In genomic region chr5:138974227-138975063, GRCh38 we compare ENCODE assay signal across 9 cellular contexts.
DNase-seq lines count a peak whose midpoint lies in the region; ATAC-seq, FAIRE-seq and TF ChIP-seq lines count a peak whose summit lies in the region.
"Had no signal": no experiment of that assay in that cellular context is flagged by ENCODE, and none has a peak within 500 bp of the region (broad histone marks: within the 10 kb centered on the region; RNA-seq: fewer than 3 reads in every experiment).

No MANE protein-coding gene starts in this region.

- H3K27ac ChIP-seq in astrocyte (ENCODE audit: low read depth, low read length) (peak overlapping the region; percentile 53), left ventricle myocardium inferior (replicated peaks) (peak overlapping the region; percentile 85)

- peak overlapping the region; percentile 90 for H3K27ac Mint-ChIP-seq in astrocyte (ENCODE audit: unreplicated experiment)

- H3K4me3 ChIP-seq in astrocyte (ENCODE audit: insufficient read depth, low read depth, low read length): no peak overlapping the region
- no peak overlapping the region for H3K4me3 ChIP-seq in left ventricle myocardium inferior
- no peak overlapping the region for H3K4me3 ChIP-seq in retinal pigment epithelial cell (ENCODE audit: low read length)

- no peaks in the 10 kb centered on the region for H3K79me2 ChIP-seq in astrocyte (ENCODE audit: insufficient read depth, low read length)

- no peaks in the 10 kb centered on the region for H3K9me3 Mint-ChIP-seq in astrocyte (ENCODE audit: unreplicated experiment)

- H3K4me1 ChIP-seq in astrocyte (ENCODE audit: insufficient read depth, low read length): peaks cover 27% of the 10 kb centered on the region
- H3K4me1 ChIP-seq in left ventricle myocardium inferior: peaks cover 62% of the 10 kb centered on the region

- peak overlapping the region; percentile 42 for H3K4me2 ChIP-seq in astrocyte (ENCODE audit: low read length)

- H3K27me3 ChIP-seq in astrocyte (ENCODE audit: insufficient read depth, low read length) (no peaks in the 10 kb centered on the region), left ventricle myocardium inferior (ENCODE audit: low read depth) (no peaks in the 10 kb centered on the region)

- no peak for ATAC-seq in HG02588 (IDR thresholded peaks at IDR 0.05; ENCODE audit: unreplicated experiment)

- intact Hi-C loops in left ventricle myocardium inferior (cut with micrococcal nuclease): no loop called here

- H4K20me1 ChIP-seq in astrocyte (ENCODE audit: insufficient read depth, low read length): no peaks in the 10 kb centered on the region

- H2AFZ ChIP-seq in astrocyte (ENCODE audit: low read depth, low read length): no peak overlapping the region

- DNase-seq in HCEC 1CT (peak; percentile 30), astrocyte (ENCODE audit: low read depth) (peak; percentile 77), left ventricle myocardium inferior (peak; percentile 68), retinal pigment epithelial cell (ENCODE audit: low read depth) (peak; percentile 97), A172 (ENCODE audit: low spot score) (no peak), urothelium cell line (ENCODE audit: low spot score) (no peak)
- no peak for DNase-seq in activated CD8-positive, alpha-beta memory T cell treated with anti-CD3 and anti-CD28 coated beads for 24 hours

- peak; percentile 73 for FAIRE-seq in astrocyte (lab: Jason Lieb, UNC)
- no peak for FAIRE-seq in urothelium cell line (lab: Jason Lieb, UNC)
- FAIRE-seq: keratinocyte had no signal

- H3K9me3 ChIP-seq in astrocyte (ENCODE audit: insufficient read depth, low read depth, low read length) (no peaks in the 10 kb centered on the region), left ventricle myocardium inferior (replicated peaks) (no peaks in the 10 kb centered on the region)

- H3K27me3 Mint-ChIP-seq in astrocyte (ENCODE audit: low read depth, unreplicated experiment): peaks cover under 1% of the 10 kb centered on the region

- H3K36me3 ChIP-seq in astrocyte (ENCODE audit: insufficient read depth, low read length) (no peaks in the 10 kb centered on the region), left ventricle myocardium inferior (no peaks in the 10 kb centered on the region)

- no peak for TF ChIP-seq CTCF in astrocyte (IDR thresholded peaks at IDR 0.05; ENCODE audit: insufficient read depth, low read depth, low read length)
- no peak for TF ChIP-seq CTCF in left ventricle myocardium inferior (IDR thresholded peaks at IDR 0.05; ENCODE audit: borderline replicate concordance)
- TF ChIP-seq CTCF in retinal pigment epithelial cell (conservative IDR thresholded peaks at IDR 0.05; ENCODE audit: low read depth, low read length): no peak

- peaks cover 4% of the 10 kb centered on the region for H3K36me3 Mint-ChIP-seq in astrocyte (ENCODE audit: low read depth, unreplicated experiment)

- peak overlapping the region; percentile 31 for H3K4me3 Mint-ChIP-seq in astrocyte (ENCODE audit: unreplicated experiment)

- no peak overlapping the region for H3K9ac ChIP-seq in astrocyte (ENCODE audit: low read length)

- peaks cover 43% of the 10 kb centered on the region for H3K4me1 Mint-ChIP-seq in astrocyte (ENCODE audit: low read depth, unreplicated experiment)

Comparison
In these comparisons a context has a peak if more than half of its experiments do, and no peak if none do; other contexts are left out.
1. DNase-seq: peak in HCEC 1CT (single experiment), astrocyte (single experiment), left ventricle myocardium inferior (single experiment) and retinal pigment epithelial cell (single experiment); none in A172 (single experiment), activated CD8-positive, alpha-beta memory T cell treated with anti-CD3 and anti-CD28 coated beads for 24 hours (single experiment) and urothelium cell line (single experiment).